In genomic region chr2:159285929-159286708, GRCh38 we compare ENCODE assay signal across 8 cellular contexts. TPM values are rescaled to one million over a fixed set of nuclear protein-coding genes. Genes with fewer than 3 reads are reported as not detected.
DNase-seq lines count a peak whose midpoint lies in the region; ATAC-seq, FAIRE-seq and TF ChIP-seq lines count a peak whose summit lies in the region.

A gene with protein sequence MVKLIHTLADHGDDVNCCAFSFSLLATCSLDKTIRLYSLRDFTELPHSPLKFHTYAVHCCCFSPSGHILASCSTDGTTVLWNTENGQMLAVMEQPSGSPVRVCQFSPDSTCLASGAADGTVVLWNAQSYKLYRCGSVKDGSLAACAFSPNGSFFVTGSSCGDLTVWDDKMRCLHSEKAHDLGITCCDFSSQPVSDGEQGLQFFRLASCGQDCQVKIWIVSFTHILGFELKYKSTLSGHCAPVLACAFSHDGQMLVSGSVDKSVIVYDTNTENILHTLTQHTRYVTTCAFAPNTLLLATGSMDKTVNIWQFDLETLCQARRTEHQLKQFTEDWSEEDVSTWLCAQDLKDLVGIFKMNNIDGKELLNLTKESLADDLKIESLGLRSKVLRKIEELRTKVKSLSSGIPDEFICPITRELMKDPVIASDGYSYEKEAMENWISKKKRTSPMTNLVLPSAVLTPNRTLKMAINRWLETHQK (minus strand): TSS chr2:159286703. CDS start chr2:159283069, 3,634 bp downstream.

- intact Hi-C loops in kidney (cut with DNase I), result no loop called here

- no peaks in the 10 kb centered on the region for H3K27me3 ChIP-seq in smooth muscle cell (ENCODE audit: low read depth)

- H3K9me3 Mint-ChIP-seq in IgD-negative memory B cell, result no peaks in the 10 kb centered on the region

- H3K9ac ChIP-seq in kidney (ENCODE audit: low read length in 2 of 2), result peak within 1 kb of the TSS; percentile 85 to 93
- H3K9ac ChIP-seq in smooth muscle cell (ENCODE audit: low read depth), result peak within 1 kb of the TSS; percentile 77

- H3K27ac Mint-ChIP-seq in IgD-negative memory B cell, result peak within 1 kb of the TSS; percentile 64 to 90 (median 76)

- 2% methylated on average over 56 of the region's 64 CpGs for WGBS in smooth muscle cell (ENCODE audit: low lambda C conversion rate)

- peak within 1 kb of the TSS; percentile 91 to 96 for H3K4me3 ChIP-seq in kidney (ENCODE audit: low read length in 2 of 2)
- peak within 1 kb of the TSS; percentile 89 for H3K4me3 ChIP-seq in smooth muscle cell

- H3K4me3 Mint-ChIP-seq in IgD-negative memory B cell, result peak within 1 kb of the TSS; percentile 90 to 98 (median 94)

- H3K27ac ChIP-seq in kidney (ENCODE audit: low read depth in 2 of 2, low read length in 2 of 2) (peak within 1 kb of the TSS; percentile 92 to 95), smooth muscle cell (ENCODE audit: low read depth) (peak within 1 kb of the TSS; percentile 65)

- ATAC-seq in GM21423 (IDR thresholded peaks at IDR 0.05; ENCODE audit: unreplicated experiment), result peak; percentile 7

- peak within 1 kb of the TSS; percentile 94 for H2AFZ ChIP-seq in smooth muscle cell (ENCODE audit: low read depth)

- no peak for TF ChIP-seq CTCF in kidney (IDR thresholded peaks at IDR 0.05; ENCODE audit: borderline replicate concordance, extremely low read depth, insufficient read depth)
- no peak for TF ChIP-seq CTCF in smooth muscle cell (IDR thresholded peaks at IDR 0.05; ENCODE audit: borderline replicate concordance, insufficient read depth, poor library complexity, severe bottlenecking)

- H3K4me1 ChIP-seq in kidney (ENCODE audit: control insufficient read depth in 1 of 2, insufficient read depth in 1 of 2, low read depth in 1 of 2, low read length in 2 of 2), result peaks cover 2 to 5% of the 10 kb centered on the region in 2 donors
- peaks cover 6% of the 10 kb centered on the region for H3K4me1 ChIP-seq in smooth muscle cell (ENCODE audit: low read depth)

- no peaks in the 10 kb centered on the region for H3K36me3 Mint-ChIP-seq in IgD-negative memory B cell

- DNase-seq in DMS79 treated with DMSO at 0.1 percent for 48 hours (lab: John Stamatoyannopoulos, UW) (peak; percentile 73), SW 1271 (lab: John Stamatoyannopoulos, UW) (peak; percentile 6 to 24), cerebellar cortex (ENCODE audit: low spot score) (peak; percentile 77), kidney (peak; percentile 94), smooth muscle cell (lab: John Stamatoyannopoulos, UW; ENCODE audit: unreplicated experiment) (peak; percentile 35)
- DNase-seq in NK-92 treated with Interleukin-12 subunit alpha and Interleukin-12 subunit beta, amount 100 ng/mL, for 24 hours (lab: John Stamatoyannopoulos, UW), result no peak

- H3K9me3 ChIP-seq in kidney (ENCODE audit: control insufficient read depth in 1 of 2, low read length in 2 of 2), result no peaks in the 10 kb centered on the region
- H3K9me3 ChIP-seq in smooth muscle cell (replicated peaks; ENCODE audit: low read depth), result no peaks in the 10 kb centered on the region

- no peaks in the 10 kb centered on the region for H3K27me3 Mint-ChIP-seq in IgD-negative memory B cell

- H3K36me3 ChIP-seq in kidney (ENCODE audit: control insufficient read depth in 1 of 2, insufficient read depth in 2 of 2, low read length in 2 of 2) (no peaks in the 10 kb centered on the region), smooth muscle cell (ENCODE audit: low read depth) (no peaks in the 10 kb centered on the region)

- no peaks in the 10 kb centered on the region for H3F3A ChIP-seq in smooth muscle cell (ENCODE audit: low read depth)

- H3K4me2 ChIP-seq in smooth muscle cell, result peak within 1 kb of the TSS; percentile 90

- FAIRE-seq in kidney (lab: Jason Lieb, UNC), result no peak

- H3K4me1 Mint-ChIP-seq in IgD-negative memory B cell, result peaks cover 11 to 27% (median 14%) of the 10 kb centered on the region in 3 donors

- H4K20me1 ChIP-seq in smooth muscle cell (ENCODE audit: low read depth), result no peaks in the 10 kb centered on the region

- H3K79me2 ChIP-seq in smooth muscle cell (ENCODE audit: low read depth), result peaks cover 8% of the 10 kb centered on the region

RNA-seq across cellular contexts. Expression of the gene that starts here (rescaled TPM):
- polyA plus RNA-seq in IgD-negative memory B cell (12.3 TPM), kidney (ENCODE audit: insufficient read depth, low read depth, low replicate concordance) (22.1 TPM), smooth muscle cell (3.6 and 6.3 TPM in 2 replicates)
- total RNA-seq in kidney (11.6 TPM), smooth muscle cell (4.3 and 4.6 TPM in 2 replicates)
